ENCODE assay signal across 1 cellular context in the genomic region with DNA sequence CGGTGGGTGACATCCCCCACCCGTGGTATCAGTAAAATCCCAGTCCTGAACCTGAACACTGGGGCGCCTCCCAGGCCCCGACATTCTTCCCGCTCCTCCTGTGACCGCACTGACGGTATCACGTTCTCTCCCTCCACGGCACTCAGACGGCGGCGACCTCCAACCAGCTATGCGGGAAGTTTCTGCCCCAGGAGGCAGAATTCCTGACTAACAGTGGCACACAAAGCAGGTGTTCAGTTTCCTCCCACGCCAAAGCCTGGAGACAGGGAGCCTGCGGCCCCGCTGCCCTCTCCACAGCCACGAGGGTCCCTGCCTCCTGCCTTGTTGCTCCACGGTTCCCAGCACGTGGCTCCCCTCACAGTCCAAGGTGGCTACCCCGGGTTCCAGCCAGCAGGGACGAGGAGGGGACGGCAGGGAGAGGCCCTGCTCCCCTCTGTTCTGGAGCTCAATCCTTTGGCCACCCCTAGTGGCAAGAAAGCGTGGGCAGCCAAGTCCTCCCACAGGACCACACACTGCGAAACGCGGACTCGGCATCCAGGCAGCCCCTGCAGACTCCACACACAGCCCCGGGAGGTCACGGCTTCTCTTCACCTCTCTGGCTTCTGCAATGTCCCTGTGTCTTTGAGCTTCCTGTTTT.
TF ChIP-seq lines count a peak whose summit lies in the region.

No MANE protein-coding gene starts in this region.

TF ChIP-seq in GM23338, 12 proteins besides CTCF, POLR2A, EP300 and RAD21 (continued from another document):
- TF ChIP-seq, protein P1, sequence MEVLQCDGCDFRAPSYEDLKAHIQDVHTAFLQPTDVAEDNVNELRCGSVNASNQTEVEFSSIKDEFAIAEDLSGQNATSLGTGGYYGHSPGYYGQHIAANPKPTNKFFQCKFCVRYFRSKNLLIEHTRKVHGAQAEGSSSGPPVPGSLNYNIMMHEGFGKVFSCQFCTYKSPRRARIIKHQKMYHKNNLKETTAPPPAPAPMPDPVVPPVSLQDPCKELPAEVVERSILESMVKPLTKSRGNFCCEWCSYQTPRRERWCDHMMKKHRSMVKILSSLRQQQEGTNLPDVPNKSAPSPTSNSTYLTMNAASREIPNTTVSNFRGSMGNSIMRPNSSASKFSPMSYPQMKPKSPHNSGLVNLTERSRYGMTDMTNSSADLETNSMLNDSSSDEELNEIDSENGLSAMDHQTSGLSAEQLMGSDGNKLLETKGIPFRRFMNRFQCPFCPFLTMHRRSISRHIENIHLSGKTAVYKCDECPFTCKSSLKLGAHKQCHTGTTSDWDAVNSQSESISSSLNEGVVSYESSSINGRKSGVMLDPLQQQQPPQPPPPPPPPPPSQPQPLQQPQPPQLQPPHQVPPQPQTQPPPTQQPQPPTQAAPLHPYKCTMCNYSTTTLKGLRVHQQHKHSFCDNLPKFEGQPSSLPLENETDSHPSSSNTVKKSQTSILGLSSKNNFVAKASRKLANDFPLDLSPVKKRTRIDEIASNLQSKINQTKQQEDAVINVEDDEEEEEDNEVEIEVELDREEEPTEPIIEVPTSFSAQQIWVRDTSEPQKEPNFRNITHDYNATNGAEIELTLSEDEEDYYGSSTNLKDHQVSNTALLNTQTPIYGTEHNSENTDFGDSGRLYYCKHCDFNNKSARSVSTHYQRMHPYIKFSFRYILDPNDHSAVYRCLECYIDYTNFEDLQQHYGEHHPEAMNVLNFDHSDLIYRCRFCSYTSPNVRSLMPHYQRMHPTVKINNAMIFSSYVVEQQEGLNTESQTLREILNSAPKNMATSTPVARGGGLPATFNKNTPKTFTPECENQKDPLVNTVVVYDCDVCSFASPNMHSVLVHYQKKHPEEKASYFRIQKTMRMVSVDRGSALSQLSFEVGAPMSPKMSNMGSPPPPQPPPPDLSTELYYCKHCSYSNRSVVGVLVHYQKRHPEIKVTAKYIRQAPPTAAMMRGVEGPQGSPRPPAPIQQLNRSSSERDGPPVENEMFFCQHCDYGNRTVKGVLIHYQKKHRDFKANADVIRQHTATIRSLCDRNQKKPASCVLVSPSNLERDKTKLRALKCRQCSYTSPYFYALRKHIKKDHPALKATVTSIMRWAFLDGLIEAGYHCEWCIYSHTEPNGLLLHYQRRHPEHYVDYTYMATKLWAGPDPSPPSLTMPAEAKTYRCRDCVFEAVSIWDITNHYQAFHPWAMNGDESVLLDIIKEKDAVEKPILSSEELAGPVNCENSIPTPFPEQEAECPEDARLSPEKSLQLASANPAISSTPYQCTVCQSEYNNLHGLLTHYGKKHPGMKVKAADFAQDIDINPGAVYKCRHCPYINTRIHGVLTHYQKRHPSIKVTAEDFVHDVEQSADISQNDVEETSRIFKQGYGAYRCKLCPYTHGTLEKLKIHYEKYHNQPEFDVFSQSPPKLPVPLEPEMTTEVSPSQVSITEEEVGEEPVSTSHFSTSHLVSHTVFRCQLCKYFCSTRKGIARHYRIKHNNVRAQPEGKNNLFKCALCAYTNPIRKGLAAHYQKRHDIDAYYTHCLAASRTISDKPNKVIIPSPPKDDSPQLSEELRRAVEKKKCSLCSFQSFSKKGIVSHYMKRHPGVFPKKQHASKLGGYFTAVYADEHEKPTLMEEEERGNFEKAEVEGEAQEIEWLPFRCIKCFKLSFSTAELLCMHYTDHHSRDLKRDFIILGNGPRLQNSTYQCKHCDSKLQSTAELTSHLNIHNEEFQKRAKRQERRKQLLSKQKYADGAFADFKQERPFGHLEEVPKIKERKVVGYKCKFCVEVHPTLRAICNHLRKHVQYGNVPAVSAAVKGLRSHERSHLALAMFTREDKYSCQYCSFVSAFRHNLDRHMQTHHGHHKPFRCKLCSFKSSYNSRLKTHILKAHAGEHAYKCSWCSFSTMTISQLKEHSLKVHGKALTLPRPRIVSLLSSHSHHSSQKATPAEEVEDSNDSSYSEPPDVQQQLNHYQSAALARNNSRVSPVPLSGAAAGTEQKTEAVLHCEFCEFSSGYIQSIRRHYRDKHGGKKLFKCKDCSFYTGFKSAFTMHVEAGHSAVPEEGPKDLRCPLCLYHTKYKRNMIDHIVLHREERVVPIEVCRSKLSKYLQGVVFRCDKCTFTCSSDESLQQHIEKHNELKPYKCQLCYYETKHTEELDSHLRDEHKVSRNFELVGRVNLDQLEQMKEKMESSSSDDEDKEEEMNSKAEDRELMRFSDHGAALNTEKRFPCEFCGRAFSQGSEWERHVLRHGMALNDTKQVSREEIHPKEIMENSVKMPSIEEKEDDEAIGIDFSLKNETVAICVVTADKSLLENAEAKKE (CRISPR knock-in tag; IDR thresholded peaks at IDR 0.05), result no peak
- TF ChIP-seq STAT1 (IDR thresholded peaks at IDR 0.05; ENCODE audit: unreplicated experiment), result no peak
- TF ChIP-seq POLR2AphosphoS5 (IDR thresholded peaks at IDR 0.05; ENCODE audit: low read depth), result no peak
- TF ChIP-seq, protein P2, sequence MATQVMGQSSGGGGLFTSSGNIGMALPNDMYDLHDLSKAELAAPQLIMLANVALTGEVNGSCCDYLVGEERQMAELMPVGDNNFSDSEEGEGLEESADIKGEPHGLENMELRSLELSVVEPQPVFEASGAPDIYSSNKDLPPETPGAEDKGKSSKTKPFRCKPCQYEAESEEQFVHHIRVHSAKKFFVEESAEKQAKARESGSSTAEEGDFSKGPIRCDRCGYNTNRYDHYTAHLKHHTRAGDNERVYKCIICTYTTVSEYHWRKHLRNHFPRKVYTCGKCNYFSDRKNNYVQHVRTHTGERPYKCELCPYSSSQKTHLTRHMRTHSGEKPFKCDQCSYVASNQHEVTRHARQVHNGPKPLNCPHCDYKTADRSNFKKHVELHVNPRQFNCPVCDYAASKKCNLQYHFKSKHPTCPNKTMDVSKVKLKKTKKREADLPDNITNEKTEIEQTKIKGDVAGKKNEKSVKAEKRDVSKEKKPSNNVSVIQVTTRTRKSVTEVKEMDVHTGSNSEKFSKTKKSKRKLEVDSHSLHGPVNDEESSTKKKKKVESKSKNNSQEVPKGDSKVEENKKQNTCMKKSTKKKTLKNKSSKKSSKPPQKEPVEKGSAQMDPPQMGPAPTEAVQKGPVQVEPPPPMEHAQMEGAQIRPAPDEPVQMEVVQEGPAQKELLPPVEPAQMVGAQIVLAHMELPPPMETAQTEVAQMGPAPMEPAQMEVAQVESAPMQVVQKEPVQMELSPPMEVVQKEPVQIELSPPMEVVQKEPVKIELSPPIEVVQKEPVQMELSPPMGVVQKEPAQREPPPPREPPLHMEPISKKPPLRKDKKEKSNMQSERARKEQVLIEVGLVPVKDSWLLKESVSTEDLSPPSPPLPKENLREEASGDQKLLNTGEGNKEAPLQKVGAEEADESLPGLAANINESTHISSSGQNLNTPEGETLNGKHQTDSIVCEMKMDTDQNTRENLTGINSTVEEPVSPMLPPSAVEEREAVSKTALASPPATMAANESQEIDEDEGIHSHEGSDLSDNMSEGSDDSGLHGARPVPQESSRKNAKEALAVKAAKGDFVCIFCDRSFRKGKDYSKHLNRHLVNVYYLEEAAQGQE (IDR thresholded peaks at IDR 0.05; ENCODE audit: unreplicated experiment), result no peak
- TF ChIP-seq CREB1 (CRISPR knock-in tag; IDR thresholded peaks at IDR 0.05; ENCODE audit: low read depth), result no peak
- TF ChIP-seq ZNF114 (CRISPR knock-in tag; IDR thresholded peaks at IDR 0.05), result no peak
